ENCODE assay signal across 26 cellular contexts in the genomic region with DNA sequence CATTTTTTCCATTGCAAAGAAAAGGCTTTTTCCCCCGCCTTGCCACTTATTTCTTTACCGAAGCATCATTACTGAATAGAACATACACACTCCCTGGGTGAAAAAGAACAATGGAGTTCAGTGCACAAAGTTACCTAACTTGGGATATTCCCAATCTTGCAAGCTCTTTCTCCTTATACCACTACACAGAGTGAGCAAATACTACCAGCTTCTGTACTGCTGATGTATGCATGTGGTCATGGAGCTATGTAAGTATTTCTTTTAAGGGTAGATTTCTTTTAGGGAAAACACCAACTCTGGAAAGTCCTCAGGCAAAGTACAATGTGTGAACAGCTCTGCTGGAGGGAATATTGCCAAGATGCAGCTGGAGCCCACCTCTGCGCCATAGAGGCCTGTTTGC.
DNase-seq lines count a peak whose midpoint lies in the region; ATAC-seq, FAIRE-seq and TF ChIP-seq lines count a peak whose summit lies in the region.
"Had no signal": no experiment of that assay in that cellular context is flagged by ENCODE, and none has a peak within 500 bp of the region (broad histone marks: within the 10 kb centered on the region; RNA-seq: fewer than 3 reads in every experiment).

No MANE protein-coding gene starts in this region.

- H4K20me1 ChIP-seq in IMR-90 (ENCODE audit: insufficient read depth, low read length) (peaks cover 4% of the 10 kb centered on the region; the same call in 1 of the 2 replicates), astrocyte (ENCODE audit: insufficient read depth, low read length) (no peaks in the 10 kb centered on the region)
- H4K20me1 ChIP-seq: BLaER1 had no signal

- H3K27ac Mint-ChIP-seq in astrocyte (ENCODE audit: unreplicated experiment) (peak overlapping the region; percentile 86), T-cell (no peak overlapping the region), glutamatergic neuron (ENCODE audit: unreplicated experiment) (no peak overlapping the region)
- H3K27ac Mint-ChIP-seq: activated CD8-positive, alpha-beta T cell treated with anti-CD3 and anti-CD28 coated beads for 36 hours; activated naive CD4-positive, alpha-beta T cell treated with anti-CD3 and anti-CD28 coated beads, Interleukin-2, amount 50 U/mL, for 24 hours; activated T-helper 17 cell treated with anti-CD3 and anti-CD28 coated beads, Interleukin-2, amount 50 U/mL, for 72 hours; dendritic cell treated with granulocyte-macrophage colony-stimulating factor and Interleukin-4, amounts not matched to agents 40 ng/mL and 50 ng/mL, for 4 days; H9 had no signal

- no peak for TF ChIP-seq CTCF in IMR-90 (conservative IDR thresholded peaks at IDR 0.05; ENCODE audit: low read depth, low read length)
- no peak for TF ChIP-seq CTCF in astrocyte (IDR thresholded peaks at IDR 0.05; ENCODE audit: insufficient read depth, low read depth, low read length)
- no peak for TF ChIP-seq CTCF in glutamatergic neuron (IDR thresholded peaks at IDR 0.05; ENCODE audit: partially characterized antibody, unreplicated experiment)

- dilution Hi-C loops in IMR-90 (cut with HindIII; ENCODE audit: low sequenced_read_pairs, unreplicated experiment): no loop called here

- peak; percentile 29 for DNase-seq in IMR-90
- no peak for DNase-seq in astrocyte (ENCODE audit: low read depth)
- peak; percentile 72 for DNase-seq in mesenchymal stem cell
- DNase-seq in NCI-H345 treated with DMSO at 0.1 percent for 48 hours (lab: John Stamatoyannopoulos, UW; ENCODE audit: unreplicated experiment): no peak
- DNase-seq in T-cell: no peak
- no peak for DNase-seq in stimulated activated CD4-positive, alpha-beta T cell treated with anti-CD3 and anti-CD28 coated beads, Interleukin-4, amount 100 ng/mL, for 24 hours
- no peak for DNase-seq in glutamatergic neuron
- DNase-seq: ACHN; activated CD4-positive, CD25-positive, alpha-beta regulatory T cell treated with anti-CD3 and anti-CD28 coated beads, Interleukin-2, amount 50 U/mL, for 72 hours; activated CD8-positive, alpha-beta T cell treated with anti-CD3 and anti-CD28 coated beads for 36 hours; H9; KG1; NCI-H2081; NCI-H345; NCI-H748 treated with DMSO at 0.1 percent for 48 hours; stimulated activated CD4-positive, alpha-beta T cell treated with anti-CD3 and anti-CD28 coated beads, Interleukin-15, amount 100 ng/mL, for 24 hours; stimulated activated naive CD8-positive, alpha-beta T cell treated with anti-CD3 and anti-CD28 coated beads, Interleukin-15, Interleukin-2, amounts not matched to agents 100 U/mL and 50 U/mL, for 24 hours; T-helper 17 cell had no signal

- TF ChIP-seq RAD21 in IMR-90 (IDR thresholded peaks at IDR 0.05; ENCODE audit: low read length): no peak

- ATAC-seq in IMR-90 (ENCODE audit: low read depth) (no peak), T-cell (replicated peaks in 1 of 4) (no peak)
- ATAC-seq: activated CD8-positive, alpha-beta T cell treated with anti-CD3 and anti-CD28 coated beads for 36 hours; activated T-helper 17 cell treated with anti-CD3 and anti-CD28 coated beads, Interleukin-2, amount 50 U/mL, for 72 hours; sciatic nerve; stimulated activated naive CD8-positive, alpha-beta T cell treated with anti-CD3 and anti-CD28 coated beads, Interleukin-15, Interleukin-2, amounts not matched to agents 100 U/mL and 50 U/mL, for 24 hours; T-helper 17 cell had no signal

- H3K9ac ChIP-seq in IMR-90 (ENCODE audit: low read depth, low read length) (no peak overlapping the region), astrocyte (ENCODE audit: low read length) (no peak overlapping the region), mesenchymal stem cell (ENCODE audit: low read length) (no peak overlapping the region)
- H3K9ac ChIP-seq: BLaER1 had no signal

- H3K14ac ChIP-seq in IMR-90 (replicated peaks; ENCODE audit: low read depth, low read length): no peak overlapping the region
- H3K14ac ChIP-seq in mesenchymal stem cell (ENCODE audit: low read length in 2 of 2): no peak overlapping the region

- H3K18ac ChIP-seq in IMR-90 (ENCODE audit: low read depth, low read length): no peak overlapping the region
- H3K18ac ChIP-seq in mesenchymal stem cell (ENCODE audit: low read depth in 1 of 2, low read length in 2 of 2): peak overlapping the region in 1 of 2 experiments; percentile 56

- H3K27ac ChIP-seq in IMR-90 (ENCODE audit: insufficient read depth, low read length): no peak overlapping the region
- H3K27ac ChIP-seq in astrocyte (ENCODE audit: low read depth, low read length): no peak overlapping the region
- H3K27ac ChIP-seq in mesenchymal stem cell (ENCODE audit: low read length, poor library complexity, severe bottlenecking): no peak overlapping the region
- H3K27ac ChIP-seq in skin epidermis: peak overlapping the region in 15 of 21 experiments; percentile 23 to 94 (median 85)
- H3K27ac ChIP-seq: BLaER1, thyroid gland had no signal

- H2AK9ac ChIP-seq in IMR-90 (replicated peaks; ENCODE audit: low read depth, low read length, poor library complexity): no peak overlapping the region

- no TSS peak for BruUV-seq in IMR-90 (replicated peaks; lab: Mats Ljungman, UMichigan)

- no peak overlapping the region for H3K4me3 ChIP-seq in IMR-90 (ENCODE audit: insufficient read depth, low read depth, low read length)
- no peak overlapping the region for H3K4me3 ChIP-seq in astrocyte (ENCODE audit: insufficient read depth, low read depth, low read length)
- no peak overlapping the region for H3K4me3 ChIP-seq in mesenchymal stem cell (ENCODE audit: insufficient read depth in 1 of 2, low read depth in 1 of 2, low read length in 2 of 2)
- no peak overlapping the region for H3K4me3 ChIP-seq in skin epidermis
- H3K4me3 ChIP-seq: BLaER1, thyroid gland had no signal

- no peak overlapping the region for H2BK5ac ChIP-seq in IMR-90 (ENCODE audit: low read depth, low read length, poor library complexity, severe bottlenecking)
- no peak overlapping the region for H2BK5ac ChIP-seq in mesenchymal stem cell (ENCODE audit: low read depth, low read length, poor library complexity, severe bottlenecking)

- TF ChIP-seq POLR2A in IMR-90 (IDR thresholded peaks at IDR 0.05; ENCODE audit: low read depth, low read length): no peak

- H4K5ac ChIP-seq in IMR-90 (ENCODE audit: low read depth, low read length): no peak overlapping the region

- H3K4ac ChIP-seq in IMR-90 (ENCODE audit: low read depth, low read length): no peak overlapping the region
- peak overlapping the region in 1 of 2 experiments; percentile 55 for H3K4ac ChIP-seq in mesenchymal stem cell (ENCODE audit: low read depth in 1 of 2, low read length in 2 of 2)

- peaks cover 7% of the 10 kb centered on the region for H3K36me3 ChIP-seq in IMR-90 (ENCODE audit: control insufficient read depth, insufficient read depth, low read length)
- H3K36me3 ChIP-seq in astrocyte (ENCODE audit: insufficient read depth, low read length): no peaks in the 10 kb centered on the region
- peaks cover 7 to 9% of the 10 kb centered on the region in 2 experiments for H3K36me3 ChIP-seq in mesenchymal stem cell (ENCODE audit: control insufficient read depth in 1 of 2, insufficient read depth in 2 of 2, low read depth in 1 of 2, low read length in 2 of 2)
- H3K36me3 ChIP-seq: thyroid gland had no signal

- peak overlapping the region; percentile 45 to 67 for H2BK12ac ChIP-seq in mesenchymal stem cell (ENCODE audit: low read length in 2 of 2)

- no peak for FAIRE-seq in astrocyte (lab: Jason Lieb, UNC)

- H2BK20ac ChIP-seq in IMR-90 (ENCODE audit: low read depth, low read length): no peak overlapping the region

- peaks cover 1% of the 10 kb centered on the region for H3K9me3 Mint-ChIP-seq in astrocyte (ENCODE audit: unreplicated experiment)
- no peaks in the 10 kb centered on the region for H3K9me3 Mint-ChIP-seq in T-cell
- peaks cover 2% of the 10 kb centered on the region for H3K9me3 Mint-ChIP-seq in glutamatergic neuron (ENCODE audit: unreplicated experiment)
- H3K9me3 Mint-ChIP-seq: activated CD8-positive, alpha-beta T cell treated with anti-CD3 and anti-CD28 coated beads for 36 hours; activated naive CD4-positive, alpha-beta T cell treated with anti-CD3 and anti-CD28 coated beads, Interleukin-2, amount 50 U/mL, for 24 hours; activated T-helper 17 cell treated with anti-CD3 and anti-CD28 coated beads, Interleukin-2, amount 50 U/mL, for 72 hours; dendritic cell treated with granulocyte-macrophage colony-stimulating factor and Interleukin-4, amounts not matched to agents 40 ng/mL and 50 ng/mL, for 4 days; H9; neural crest cell had no signal

- H3K4me3 Mint-ChIP-seq in astrocyte (ENCODE audit: unreplicated experiment) (no peak overlapping the region), T-cell (no peak overlapping the region), glutamatergic neuron (ENCODE audit: unreplicated experiment) (no peak overlapping the region)
- H3K4me3 Mint-ChIP-seq: activated CD8-positive, alpha-beta T cell treated with anti-CD3 and anti-CD28 coated beads for 36 hours; activated naive CD4-positive, alpha-beta T cell treated with anti-CD3 and anti-CD28 coated beads, Interleukin-2, amount 50 U/mL, for 24 hours; activated T-helper 17 cell treated with anti-CD3 and anti-CD28 coated beads, Interleukin-2, amount 50 U/mL, for 72 hours; dendritic cell treated with granulocyte-macrophage colony-stimulating factor and Interleukin-4, amounts not matched to agents 40 ng/mL and 50 ng/mL, for 4 days; H9; neural crest cell; T-helper 17 cell had no signal

- in situ Hi-C loops in IMR-90 (cut with MboI; ENCODE audit: low sequenced_read_pairs): no loop called here

- POLR2A ChIA-PET in IMR-90 (lab: Charles Lee; ENCODE audit: unreplicated experiment): no interaction called here
- POLR2A ChIA-PET in T-cell (lab: Charles Lee): interaction anchor here in 1 of 2 donors (0.6 kb wide), 1 partner anchor 372 kb away, joined by 7 read pairs; no protein-coding TSS in a partner anchor

- H3K27me3 ChIP-seq in IMR-90 (ENCODE audit: control insufficient read depth, insufficient read depth, low read length) (peaks cover 8% of the 10 kb centered on the region), astrocyte (ENCODE audit: insufficient read depth, low read length) (no peaks in the 10 kb centered on the region), mesenchymal stem cell (ENCODE audit: control insufficient read depth in 1 of 2, insufficient read depth in 1 of 2, low read length in 2 of 2) (no peaks in the 10 kb centered on the region)
- H3K27me3 ChIP-seq: BLaER1, thyroid gland had no signal

- H2AK5ac ChIP-seq in IMR-90 (ENCODE audit: low read depth, low read length): no peak overlapping the region
- peak overlapping the region; percentile 3 for H2AK5ac ChIP-seq in mesenchymal stem cell (ENCODE audit: low read length, severe bottlenecking)

- no peak overlapping the region for H4K91ac ChIP-seq in IMR-90 (ENCODE audit: insufficient read depth, low read depth, low read length)
- peak overlapping the region; percentile 22 for H4K91ac ChIP-seq in mesenchymal stem cell (ENCODE audit: low read length)

- 0 out of 2 replicates have a peak, but pooled peaks cover 10% of the 10 kb centered on the region for H3K9me1 ChIP-seq in IMR-90 (ENCODE audit: insufficient read depth, low read length)

- peaks cover 4 to 5% of the 10 kb centered on the region in 2 experiments; a peak in 3 of 4 replicates for H3K79me1 ChIP-seq in IMR-90 (ENCODE audit: low read depth in 1 of 2, low read length in 2 of 2)
- peaks cover 18% of the 10 kb centered on the region for H3K79me1 ChIP-seq in mesenchymal stem cell (replicated peaks; ENCODE audit: low read length, poor library complexity, severe bottlenecking)

- H3K79me2 ChIP-seq in astrocyte (ENCODE audit: insufficient read depth, low read length): peaks cover 3% of the 10 kb centered on the region

- no peak overlapping the region for H2BK120ac ChIP-seq in IMR-90 (ENCODE audit: low read depth, low read length)
- H2BK120ac ChIP-seq in mesenchymal stem cell (ENCODE audit: low read depth, low read length): no peak overlapping the region

- H3K4me2 ChIP-seq in IMR-90 (ENCODE audit: low read depth, low read length): no peak overlapping the region
- no peak overlapping the region for H3K4me2 ChIP-seq in astrocyte (ENCODE audit: low read length)
- no peak overlapping the region for H3K4me2 ChIP-seq in mesenchymal stem cell (ENCODE audit: low read length, poor library complexity, severe bottlenecking)
- H3K4me2 ChIP-seq: BLaER1 had no signal

- H3K27me3 Mint-ChIP-seq in astrocyte (ENCODE audit: low read depth, unreplicated experiment) (no peaks in the 10 kb centered on the region), T-cell (no peaks in the 10 kb centered on the region), glutamatergic neuron (ENCODE audit: unreplicated experiment) (peaks cover 4% of the 10 kb centered on the region)
- H3K27me3 Mint-ChIP-seq: activated CD8-positive, alpha-beta T cell treated with anti-CD3 and anti-CD28 coated beads for 36 hours; activated naive CD4-positive, alpha-beta T cell treated with anti-CD3 and anti-CD28 coated beads, Interleukin-2, amount 50 U/mL, for 24 hours; activated T-helper 17 cell treated with anti-CD3 and anti-CD28 coated beads, Interleukin-2, amount 50 U/mL, for 72 hours; dendritic cell treated with granulocyte-macrophage colony-stimulating factor and Interleukin-4, amounts not matched to agents 40 ng/mL and 50 ng/mL, for 4 days; T-helper 17 cell had no signal

- H3K4me1 Mint-ChIP-seq in astrocyte (ENCODE audit: low read depth, unreplicated experiment) (peaks cover 69% of the 10 kb centered on the region), T-cell (peaks cover 6 to 8% (median 6%) of the 10 kb centered on the region in 3 donors), glutamatergic neuron (ENCODE audit: low read depth, unreplicated experiment) (peaks cover 22% of the 10 kb centered on the region)

- CTCF ChIA-PET in IMR-90 (lab: Yijun Ruan, JAX): no interaction called here
- CTCF ChIA-PET in T-cell (lab: Charles Lee): interaction anchor here (0.5 to 1.0 kb wide), 2 partner anchors 19 to 323 kb away, joined by 3 read pairs; no protein-coding TSS in a partner anchor

- intact Hi-C loops in IMR-90 (cut with micrococcal nuclease): no loop called here

- no CpG with 5 or more reads among the region's 3 CpGs for WGBS in IMR-90 (ENCODE audit: extremely low coverage in 2 of 2, insufficient read length in 1 of 2), 2 experiments
- 93% methylated on average over 3 of the region's 3 CpGs for WGBS in mesenchymal stem cell

- no peak overlapping the region for H3K23ac ChIP-seq in IMR-90 (ENCODE audit: low read depth, low read length)
- H3K23ac ChIP-seq in mesenchymal stem cell (ENCODE audit: low read length in 2 of 2): no peak overlapping the region

- H4K8ac ChIP-seq in IMR-90 (ENCODE audit: low read depth in 2 of 2, low read length in 2 of 2): no peak overlapping the region
- H4K8ac ChIP-seq in mesenchymal stem cell (ENCODE audit: low read length): no peak overlapping the region

- no peaks in the 10 kb centered on the region for H3K9me3 ChIP-seq in IMR-90 (ENCODE audit: control insufficient read depth, insufficient read depth, low read length)
- H3K9me3 ChIP-seq in astrocyte (ENCODE audit: insufficient read depth, low read depth, low read length): no peaks in the 10 kb centered on the region
- H3K9me3 ChIP-seq in mesenchymal stem cell (ENCODE audit: control insufficient read depth, low read length): no peaks in the 10 kb centered on the region
- H3K9me3 ChIP-seq: BLaER1, thyroid gland had no signal

- H2AFZ ChIP-seq in IMR-90 (replicated peaks; ENCODE audit: low read length, poor library complexity): no peak overlapping the region
- no peak overlapping the region for H2AFZ ChIP-seq in astrocyte (ENCODE audit: low read depth, low read length)
- no peak overlapping the region for H2AFZ ChIP-seq in mesenchymal stem cell (ENCODE audit: low read depth, low read length)

- peaks cover 16% of the 10 kb centered on the region for H3K4me1 ChIP-seq in IMR-90 (ENCODE audit: control insufficient read depth, insufficient read depth, low read length)
- peaks cover 31% of the 10 kb centered on the region for H3K4me1 ChIP-seq in astrocyte (ENCODE audit: insufficient read depth, low read length)
- peaks cover 22% of the 10 kb centered on the region for H3K4me1 ChIP-seq in mesenchymal stem cell (ENCODE audit: control insufficient read depth, insufficient read depth, low read depth, low read length)

- no peak overlapping the region for H2BK15ac ChIP-seq in IMR-90 (ENCODE audit: low read depth, low read length)
- no peak overlapping the region for H2BK15ac ChIP-seq in mesenchymal stem cell (ENCODE audit: low read depth, poor library complexity, severe bottlenecking)

- H3K56ac ChIP-seq in IMR-90 (ENCODE audit: extremely low read depth, insufficient read depth, low read length): no peak overlapping the region

- H3K36me3 Mint-ChIP-seq in astrocyte (ENCODE audit: low read depth, unreplicated experiment) (peaks cover 12% of the 10 kb centered on the region), T-cell (peaks cover 40% of the 10 kb centered on the region), glutamatergic neuron (ENCODE audit: unreplicated experiment) (no peaks in the 10 kb centered on the region)

Comparison
In these comparisons a context has a peak if more than half of its experiments do, and no peak if none do; other contexts are left out.
1. DNase-seq: peak in IMR-90 (single experiment) and mesenchymal stem cell (single experiment); none in astrocyte (single experiment), NCI-H345 treated with DMSO at 0.1 percent for 48 hours (single experiment), T-cell (0 of 34), stimulated activated CD4-positive, alpha-beta T cell treated with anti-CD3 and anti-CD28 coated beads, Interleukin-4, amount 100 ng/mL, for 24 hours (single experiment) and glutamatergic neuron (single experiment).
2. H3K27ac ChIP-seq: peak in skin epidermis (15 of 21); none in IMR-90 (single experiment), astrocyte (single experiment) and mesenchymal stem cell (single experiment).